ENCODE assay signal across 18 cellular contexts in the genomic region with DNA sequence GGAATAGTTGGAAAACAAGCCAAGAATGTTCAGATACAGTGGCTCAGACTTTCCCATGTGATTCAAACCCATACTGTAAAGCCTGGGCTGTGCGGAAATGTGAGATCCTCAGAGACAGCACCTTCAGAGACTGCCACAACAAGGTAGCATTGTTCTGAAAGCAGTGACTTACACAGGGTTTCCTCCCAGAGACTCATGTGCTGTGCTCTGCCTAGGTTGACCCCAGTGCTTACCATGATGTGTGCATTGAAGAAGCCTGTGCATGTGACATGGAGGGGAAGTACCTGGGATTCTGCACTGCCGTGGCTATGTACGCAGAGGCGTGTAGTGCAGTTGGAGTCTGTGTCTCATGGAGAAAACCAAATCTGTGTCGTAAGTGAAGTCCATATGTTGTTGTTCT.
A peak's percentile ranks its signal among the peaks of the same experiment; 100 is the strongest.
DNase-seq lines count a peak whose midpoint lies in the region; TF ChIP-seq lines count a peak whose summit lies in the region.
"Had no signal": no experiment of that assay in that cellular context is flagged by ENCODE, and none has a peak within 500 bp of the region (broad histone marks: within the 10 kb centered on the region; RNA-seq: fewer than 3 reads in every experiment).

No MANE protein-coding gene starts in this region.

- H3K9ac ChIP-seq in mammary epithelial cell (ENCODE audit: insufficient read depth, low read length) (no peak overlapping the region), SK-N-MC (ENCODE audit: insufficient read length) (no peak overlapping the region)

- peak; percentile 1 for DNase-seq in mammary epithelial cell
- DNase-seq in MCF 10A (ENCODE audit: unreplicated experiment), result no peak
- DNase-seq in SK-N-MC (ENCODE audit: low read depth, low spot score), result no peak
- DNase-seq in islet precursor cell, result peak; percentile 78
- DNase-seq in adrenal gland, result no peak
- no peak for DNase-seq in effector CD4-positive, alpha-beta T cell
- DNase-seq in activated T-cell treated with anti-CD3 and anti-CD28 coated beads, Interleukin-2, amount 50 U/mL, for 1 hour, result no peak
- DNase-seq: DMS153, DND-41, H7, Kasumi-1, MV-4-11, NCI-H1105, NCI-H1436 treated with DMSO at 0.1 percent for 48 hours, NCI-H187 treated with DMSO at 0.1 percent for 48 hours, NCI-H446 treated with DMSO at 0.1 percent for 48 hours, SHP77 had no signal

- POLR2A ChIA-PET in MCF 10A (lab: Yijun Ruan, JAX), result no interaction called here

- no peak overlapping the region for H3K27ac Mint-ChIP-seq in MCF 10A (ENCODE audit: low read depth, unreplicated experiment)

- no peaks in the 10 kb centered on the region for H3K36me3 Mint-ChIP-seq in MCF 10A (ENCODE audit: insufficient read depth, unreplicated experiment)

- BruUV-seq in mammary epithelial cell (replicated peaks; lab: Mats Ljungman, UMichigan), result no TSS peak
- no TSS peak for BruUV-seq in MCF 10A (replicated peaks; lab: Mats Ljungman, UMichigan)

- 84% methylated on average over 5 of the region's 5 CpGs for WGBS in mammary epithelial cell (ENCODE audit: low coverage, missing lambda C conversion rate)
- 75 to 95% (median 87%) methylated on average over 5 of the region's 5 CpGs for WGBS in adrenal gland, 4 donors

- H3K4me2 ChIP-seq in mammary epithelial cell (ENCODE audit: insufficient read depth, low read depth, low read length), result no peak overlapping the region

- dilution Hi-C loops in mammary epithelial cell (cut with HindIII; ENCODE audit: low sequenced_read_pairs), result no loop called here

- no peaks in the 10 kb centered on the region for H3K79me2 ChIP-seq in mammary epithelial cell (ENCODE audit: insufficient read depth, low read length)

- H3K27me3 ChIP-seq in mammary epithelial cell (ENCODE audit: insufficient read depth, low read length) (no peaks in the 10 kb centered on the region), adrenal gland (no peaks in the 10 kb centered on the region)

- peaks cover 9% of the 10 kb centered on the region for H3K4me1 ChIP-seq in mammary epithelial cell (ENCODE audit: insufficient read depth, low read length)
- H3K4me1 ChIP-seq in adrenal gland (replicated peaks in 1 of 2), result no peaks in the 10 kb centered on the region

- H3K27ac ChIP-seq in mammary epithelial cell (ENCODE audit: insufficient read depth, low read depth, low read length) (no peak overlapping the region), SK-N-MC (peak overlapping the region; percentile 97), adrenal gland (no peak overlapping the region)
- H3K27ac ChIP-seq: RWPE1 had no signal

- in situ Hi-C loops in mammary epithelial cell (cut with MboI; ENCODE audit: low sequenced_read_pairs in 2 of 2), result no loop called here

- H3K36me3 ChIP-seq in mammary epithelial cell (ENCODE audit: insufficient read depth, low read length) (no peaks in the 10 kb centered on the region), SK-N-MC (ENCODE audit: insufficient read depth, low read length) (no peaks in the 10 kb centered on the region), adrenal gland (replicated peaks in 1 of 2) (no peaks in the 10 kb centered on the region)

- no peaks in the 10 kb centered on the region for H4K20me1 ChIP-seq in mammary epithelial cell (ENCODE audit: insufficient read depth, low read length)

- H3K27me3 Mint-ChIP-seq in MCF 10A (ENCODE audit: insufficient read depth, unreplicated experiment), result peaks cover 35% of the 10 kb centered on the region

- no peaks in the 10 kb centered on the region for H3K9me3 ChIP-seq in mammary epithelial cell (replicated peaks; ENCODE audit: insufficient read depth, low read length)
- no peaks in the 10 kb centered on the region for H3K9me3 ChIP-seq in SK-N-MC (ENCODE audit: low read depth, low read length)
- no peaks in the 10 kb centered on the region for H3K9me3 ChIP-seq in adrenal gland (replicated peaks in 1 of 3)

- CTCF ChIA-PET in mammary epithelial cell (lab: Charles Lee; ENCODE audit: low non-redundant PET), result no interaction called here
- CTCF ChIA-PET in MCF 10A (lab: Yijun Ruan, JAX), result no interaction called here

- H2AFZ ChIP-seq in mammary epithelial cell (ENCODE audit: low read depth, low read length), result peak overlapping the region; percentile 37

- no peak overlapping the region for H3K4me3 Mint-ChIP-seq in MCF 10A (ENCODE audit: unreplicated experiment)

- TF ChIP-seq CTCF in mammary epithelial cell (conservative IDR thresholded peaks at IDR 0.05 in 1 of 2, IDR thresholded peaks at IDR 0.05 in 1 of 2; ENCODE audit: extremely low read depth in 1 of 2, insufficient read depth in 1 of 2, low read depth in 1 of 2, low read length in 2 of 2) (no peak), MCF 10A (IDR thresholded peaks at IDR 0.05; ENCODE audit: unreplicated experiment) (no peak), adrenal gland (IDR thresholded peaks at IDR 0.05) (no peak)

- no peak for TF ChIP-seq POLR2A in adrenal gland (IDR thresholded peaks at IDR 0.05)

- H3K9me3 Mint-ChIP-seq in MCF 10A (ENCODE audit: unreplicated experiment), result no peaks in the 10 kb centered on the region

- H3K4me1 Mint-ChIP-seq in MCF 10A (ENCODE audit: insufficient read depth, unreplicated experiment), result peaks cover 7% of the 10 kb centered on the region

- intact Hi-C loops in mammary epithelial cell (cut with micrococcal nuclease) (loop anchor here (10.0 kb wide), 1 partner anchor 481 kb away; no protein-coding TSS in a partner anchor), MCF 10A (cut with micrococcal nuclease) (loop anchor here (5.0 kb wide), 1 partner anchor 478 kb away; no protein-coding TSS in a partner anchor), adrenal gland (cut with DNase I) (no loop called here)

- H3K4me3 ChIP-seq in mammary epithelial cell (replicated peaks in 1 of 3; ENCODE audit: insufficient read depth in 1 of 3, low read depth in 2 of 3, low read length in 3 of 3) (no peak overlapping the region), SK-N-MC (no peak overlapping the region), adrenal gland (no peak overlapping the region)

Comparison
In these comparisons a context has a peak if more than half of its experiments do, and no peak if none do; other contexts are left out.
1. DNase-seq: peak in mammary epithelial cell (single experiment) and islet precursor cell (single experiment); none in MCF 10A (single experiment), SK-N-MC (single experiment), adrenal gland (0 of 7), effector CD4-positive, alpha-beta T cell (single experiment) and activated T-cell treated with anti-CD3 and anti-CD28 coated beads, Interleukin-2, amount 50 U/mL, for 1 hour (single experiment).
2. intact Hi-C loops: an anchor here in mammary epithelial cell (10.0 kb wide) and MCF 10A (5.0 kb wide); none called in adrenal gland.